Comparison of ENCODE assay signal across 8 cellular contexts in the genomic region with DNA sequence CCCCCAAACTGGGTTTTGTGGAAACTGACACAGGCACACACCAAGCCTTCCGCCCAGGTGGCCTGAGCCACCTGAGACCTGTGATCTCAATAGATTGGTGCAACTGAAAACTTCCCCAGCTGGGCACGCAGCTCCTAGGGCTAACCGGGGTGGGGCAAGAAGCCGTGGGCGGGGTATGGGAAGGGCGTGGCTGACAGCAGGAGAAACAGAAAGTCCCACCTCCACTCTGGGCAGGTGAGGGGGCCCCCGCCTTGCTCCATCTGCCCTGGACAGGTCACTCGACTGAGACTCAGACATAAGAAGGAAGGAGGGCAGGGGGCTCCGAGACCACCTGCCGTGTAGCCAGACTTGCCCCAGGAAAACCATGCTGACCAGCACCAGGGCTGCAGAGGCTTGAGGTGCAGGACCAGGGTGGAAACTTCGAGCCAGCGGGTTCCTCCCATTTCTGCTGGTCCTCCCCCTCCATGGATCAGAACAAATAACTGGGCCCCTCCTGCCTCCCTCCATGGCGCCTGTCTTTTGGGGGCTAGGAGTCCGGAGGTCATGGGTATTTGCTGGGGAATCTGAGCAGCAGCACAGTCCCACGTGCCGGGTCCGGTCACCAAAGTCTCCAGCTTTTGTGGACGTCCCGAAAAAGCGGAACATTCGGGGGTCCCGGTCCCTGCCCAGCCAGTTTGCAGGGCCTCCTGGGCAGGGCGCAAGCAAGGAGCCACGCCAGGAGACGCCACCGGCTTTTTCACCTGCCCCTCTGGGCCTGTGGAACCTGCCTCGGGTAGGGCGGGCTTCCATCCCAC. TPM values are rescaled to one million over a fixed set of nuclear protein-coding genes. Genes with fewer than 3 reads are reported as not detected.
A peak's percentile ranks its signal among the peaks of the same experiment; 100 is the strongest.
DNase-seq lines count a peak whose midpoint lies in the region; ATAC-seq and TF ChIP-seq lines count a peak whose summit lies in the region.

No MANE protein-coding gene starts in this region.

- H2AFZ ChIP-seq in neural cell (ENCODE audit: low read depth, low read length) = no peak overlapping the region

- H3K79me2 ChIP-seq in neural cell (replicated peaks; ENCODE audit: insufficient read depth, low read length) = peaks cover 57% of the 10 kb centered on the region

- WGBS in thymus = 2% methylated on average over 28 of the region's 28 CpGs

- H3K9me2 ChIP-seq in neural cell (ENCODE audit: insufficient read depth, low read length) = no peaks in the 10 kb centered on the region

- H3K4me1 ChIP-seq in thymus (ENCODE audit: control insufficient read depth, insufficient read depth, low read length) = peaks cover 34% of the 10 kb centered on the region

- TF ChIP-seq CTCF in fibroblast of mammary gland (conservative IDR thresholded peaks at IDR 0.05; ENCODE audit: control insufficient read depth, insufficient read depth, low read depth, low read length) (no peak), neural cell (IDR thresholded peaks at IDR 0.05; ENCODE audit: poor library complexity, severe bottlenecking) (no peak)

- no peaks in the 10 kb centered on the region for H3F3A ChIP-seq in neural cell (ENCODE audit: insufficient read depth, low read length, poor library complexity, severe bottlenecking)

- H3K36me3 ChIP-seq in neural cell (ENCODE audit: insufficient read depth, low read length) (no peaks in the 10 kb centered on the region), thymus (ENCODE audit: control insufficient read depth, insufficient read depth) (peaks cover 3% of the 10 kb centered on the region)

- peak; percentile 82 for DNase-seq in NCI-H69 (lab: John Stamatoyannopoulos, UW)
- DNase-seq in activated T-cell treated with anti-CD3 and anti-CD28 coated beads for 48 hours (ENCODE audit: low read depth) = peak; percentile 34
- no peak for DNase-seq in fibroblast of mammary gland (ENCODE audit: low read depth)
- DNase-seq in erythroblast (lab: John Stamatoyannopoulos, UW) = no peak

- H3K4me3 ChIP-seq in fibroblast of mammary gland (ENCODE audit: control insufficient read depth, low read depth, low read length) (peak overlapping the region; percentile 81), neural cell (ENCODE audit: low read length) (peak overlapping the region; percentile 91), thymus (ENCODE audit: low read length) (peak overlapping the region; percentile 87)

- H3K9me3 ChIP-seq in neural cell (ENCODE audit: low read length) (no peaks in the 10 kb centered on the region), thymus (ENCODE audit: control insufficient read depth) (no peaks in the 10 kb centered on the region)

- TF ChIP-seq RAD21 in neural cell (conservative IDR thresholded peaks at IDR 0.05) = no peak

- ATAC-seq in GM18867 (IDR thresholded peaks at IDR 0.05; ENCODE audit: unreplicated experiment) (peak; percentile 57), HG03469 (IDR thresholded peaks at IDR 0.05; ENCODE audit: unreplicated experiment) (no peak)

- peak overlapping the region; percentile 89 for H3K4me2 ChIP-seq in neural cell (ENCODE audit: low read length)

- H3K27ac ChIP-seq in neural cell (ENCODE audit: low read length) (peak overlapping the region; percentile 31), thymus (ENCODE audit: low read depth) (peak overlapping the region; percentile 22)

- no peak for TF ChIP-seq EP300 in neural cell (conservative IDR thresholded peaks at IDR 0.05; ENCODE audit: poor library complexity, severe bottlenecking)

- H4K20me1 ChIP-seq in neural cell (ENCODE audit: insufficient read depth) = no peaks in the 10 kb centered on the region

- H3K27me3 ChIP-seq in neural cell (ENCODE audit: insufficient read depth, low read depth, low read length) (no peaks in the 10 kb centered on the region), thymus (ENCODE audit: control insufficient read depth, insufficient read depth) (no peaks in the 10 kb centered on the region)

- TF ChIP-seq POLR2A in erythroblast (IDR thresholded peaks at IDR 0.05; ENCODE audit: low read length) = no peak

- peak overlapping the region; percentile 76 for H3K9ac ChIP-seq in neural cell (ENCODE audit: low read length)

TF ChIP-seq in neural cell, 6 proteins besides CTCF, POLR2A, EP300 and RAD21:
- TF ChIP-seq, protein P1, sequence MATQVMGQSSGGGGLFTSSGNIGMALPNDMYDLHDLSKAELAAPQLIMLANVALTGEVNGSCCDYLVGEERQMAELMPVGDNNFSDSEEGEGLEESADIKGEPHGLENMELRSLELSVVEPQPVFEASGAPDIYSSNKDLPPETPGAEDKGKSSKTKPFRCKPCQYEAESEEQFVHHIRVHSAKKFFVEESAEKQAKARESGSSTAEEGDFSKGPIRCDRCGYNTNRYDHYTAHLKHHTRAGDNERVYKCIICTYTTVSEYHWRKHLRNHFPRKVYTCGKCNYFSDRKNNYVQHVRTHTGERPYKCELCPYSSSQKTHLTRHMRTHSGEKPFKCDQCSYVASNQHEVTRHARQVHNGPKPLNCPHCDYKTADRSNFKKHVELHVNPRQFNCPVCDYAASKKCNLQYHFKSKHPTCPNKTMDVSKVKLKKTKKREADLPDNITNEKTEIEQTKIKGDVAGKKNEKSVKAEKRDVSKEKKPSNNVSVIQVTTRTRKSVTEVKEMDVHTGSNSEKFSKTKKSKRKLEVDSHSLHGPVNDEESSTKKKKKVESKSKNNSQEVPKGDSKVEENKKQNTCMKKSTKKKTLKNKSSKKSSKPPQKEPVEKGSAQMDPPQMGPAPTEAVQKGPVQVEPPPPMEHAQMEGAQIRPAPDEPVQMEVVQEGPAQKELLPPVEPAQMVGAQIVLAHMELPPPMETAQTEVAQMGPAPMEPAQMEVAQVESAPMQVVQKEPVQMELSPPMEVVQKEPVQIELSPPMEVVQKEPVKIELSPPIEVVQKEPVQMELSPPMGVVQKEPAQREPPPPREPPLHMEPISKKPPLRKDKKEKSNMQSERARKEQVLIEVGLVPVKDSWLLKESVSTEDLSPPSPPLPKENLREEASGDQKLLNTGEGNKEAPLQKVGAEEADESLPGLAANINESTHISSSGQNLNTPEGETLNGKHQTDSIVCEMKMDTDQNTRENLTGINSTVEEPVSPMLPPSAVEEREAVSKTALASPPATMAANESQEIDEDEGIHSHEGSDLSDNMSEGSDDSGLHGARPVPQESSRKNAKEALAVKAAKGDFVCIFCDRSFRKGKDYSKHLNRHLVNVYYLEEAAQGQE (IDR thresholded peaks at IDR 0.05; ENCODE audit: borderline replicate concordance) = no peak
- peak; percentile 38 for TF ChIP-seq MXI1 (conservative IDR thresholded peaks at IDR 0.05; ENCODE audit: poor library complexity, severe bottlenecking)
TF ChIP-seq in neural cell: peak in this region for 1.

RNA-seq across cellular contexts. Expression of a gene that starts 1.3 kb away (rescaled TPM):
- polyA plus RNA-seq in neural cell (25.6 and 26.7 TPM in 2 replicates), thymus (27.5 TPM)
- 31.7 and 44.1 TPM in 2 replicates for polyA minus RNA-seq in neural cell

RNA-seq across cellular contexts. Expression of a gene that starts 20.9 kb away (rescaled TPM):
- polyA plus RNA-seq in neural cell = not detected in 2 replicates
- 0.97 and 2.5 TPM in 2 replicates for polyA minus RNA-seq in neural cell
- polyA plus RNA-seq in thymus = 0.50 TPM

RNA-seq across cellular contexts. Expression of a gene that starts 55.9 kb away (rescaled TPM):
- polyA plus RNA-seq in neural cell (5.4 and 14.7 TPM in 2 replicates), thymus (81.3 TPM)
- 6.6 and 7.5 TPM in 2 replicates for polyA minus RNA-seq in neural cell

Comparison
In these comparisons a context has a peak if more than half of its experiments do, and no peak if none do; other contexts are left out.
1. DNase-seq: peak in NCI-H69 (single experiment) and activated T-cell treated with anti-CD3 and anti-CD28 coated beads for 48 hours (single experiment); none in fibroblast of mammary gland (single experiment) and erythroblast (0 of 2).
2. Peak in every context shown above with its lines, with median percentiles within 50 percentile points of each other: H3K4me3 ChIP-seq.